ENCODE assay signal across 13 cellular contexts in the genomic region with DNA sequence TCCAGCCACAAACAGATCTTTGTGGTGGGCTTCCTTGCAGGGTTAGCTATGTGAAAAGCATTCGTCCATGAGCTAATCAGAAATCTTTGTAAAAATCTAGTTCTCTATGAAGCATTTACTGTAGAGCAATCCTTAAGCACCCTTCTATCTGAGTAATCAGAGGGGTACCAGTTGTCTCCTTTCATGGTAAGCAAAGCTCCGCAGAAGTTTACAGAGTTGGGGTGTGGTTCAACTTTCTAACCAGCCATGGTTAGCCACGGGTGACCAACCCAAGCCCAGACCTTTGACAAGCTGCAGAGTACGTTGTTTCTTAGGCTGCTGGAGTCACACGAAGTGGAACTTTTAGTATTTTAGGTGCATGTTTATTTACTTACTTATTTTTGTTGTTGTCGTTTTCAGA.
DNase-seq lines count a peak whose midpoint lies in the region; ATAC-seq and TF ChIP-seq lines count a peak whose summit lies in the region.
"Had no signal": no experiment of that assay in that cellular context is flagged by ENCODE, and none has a peak within 500 bp of the region (broad histone marks: within the 10 kb centered on the region; RNA-seq: fewer than 3 reads in every experiment).

No MANE protein-coding gene starts in this region.

- H3K9me3 ChIP-seq in mammary epithelial cell (replicated peaks; ENCODE audit: insufficient read depth, low read length): no peaks in the 10 kb centered on the region
- H3K9me3 ChIP-seq: HAP-1, upper lobe of left lung had no signal

- H3K27ac ChIP-seq in mammary epithelial cell (ENCODE audit: insufficient read depth, low read depth, low read length): no peak overlapping the region
- H3K27ac ChIP-seq in mesendoderm (ENCODE audit: low read depth, low read length): no peak overlapping the region

- H2BK120ac ChIP-seq in mesendoderm (ENCODE audit: low read depth, low read length): no peak overlapping the region

- intact Hi-C loops in MCF 10A (cut with micrococcal nuclease) (no loop called here), mammary epithelial cell (cut with micrococcal nuclease) (no loop called here)

- no peaks in the 10 kb centered on the region for H3K9me3 Mint-ChIP-seq in MCF 10A (ENCODE audit: unreplicated experiment)
- H3K9me3 Mint-ChIP-seq in activated naive CD8-positive, alpha-beta T cell treated with anti-CD3 and anti-CD28 coated beads, Interleukin-2, amount 10 ng/mL, durations not matched to agents 7 days and 5 days: no peaks in the 10 kb centered on the region

- in situ Hi-C loops in mammary epithelial cell (cut with MboI; ENCODE audit: low sequenced_read_pairs in 2 of 2): no loop called here

- H4K5ac ChIP-seq in mesendoderm (ENCODE audit: low read length): no peak overlapping the region

- H3K4me3 Mint-ChIP-seq in MCF 10A (ENCODE audit: unreplicated experiment): no peak overlapping the region
- peak overlapping the region; percentile 10 for H3K4me3 Mint-ChIP-seq in activated naive CD8-positive, alpha-beta T cell treated with anti-CD3 and anti-CD28 coated beads, Interleukin-2, amount 10 ng/mL, durations not matched to agents 7 days and 5 days

- H4K20me1 ChIP-seq in mammary epithelial cell (ENCODE audit: insufficient read depth, low read length): peaks cover 18% of the 10 kb centered on the region

- H2BK5ac ChIP-seq in mesendoderm (ENCODE audit: low read length): no peak overlapping the region

- H3K4me1 Mint-ChIP-seq in MCF 10A (ENCODE audit: insufficient read depth, unreplicated experiment): peaks cover 9% of the 10 kb centered on the region
- H3K4me1 Mint-ChIP-seq in activated naive CD8-positive, alpha-beta T cell treated with anti-CD3 and anti-CD28 coated beads, Interleukin-2, amount 10 ng/mL, durations not matched to agents 7 days and 5 days: peaks cover 30% of the 10 kb centered on the region

- no peaks in the 10 kb centered on the region for H3K27me3 ChIP-seq in mammary epithelial cell (ENCODE audit: insufficient read depth, low read length)
- no peaks in the 10 kb centered on the region for H3K27me3 ChIP-seq in mesendoderm (ENCODE audit: insufficient read depth, low read length, poor library complexity)
- H3K27me3 ChIP-seq: upper lobe of left lung had no signal

- H3K23ac ChIP-seq in mesendoderm (ENCODE audit: low read length): no peak overlapping the region

- dilution Hi-C loops in mammary epithelial cell (cut with HindIII; ENCODE audit: low sequenced_read_pairs): no loop called here

- CTCF ChIA-PET in MCF 10A (lab: Yijun Ruan, JAX): interaction anchor here (0.7 to 0.9 kb wide), 3 partner anchors 10 to 129 kb away, joined by 3 to 4 read pairs (median 3); partner anchors contain the start of gene FLNB
- CTCF ChIA-PET in mammary epithelial cell (lab: Charles Lee; ENCODE audit: low non-redundant PET): no interaction called here

- no peak overlapping the region for H3K4me2 ChIP-seq in mammary epithelial cell (ENCODE audit: insufficient read depth, low read depth, low read length)
- H3K4me2 ChIP-seq in mesendoderm (ENCODE audit: low read length): no peak overlapping the region

- H3K9ac ChIP-seq in mammary epithelial cell (ENCODE audit: insufficient read depth, low read length) (no peak overlapping the region), mesendoderm (ENCODE audit: low read length) (no peak overlapping the region)

- peaks cover 97% of the 10 kb centered on the region for H3K79me2 ChIP-seq in mammary epithelial cell (ENCODE audit: insufficient read depth, low read length)
- no peaks in the 10 kb centered on the region for H3K79me2 ChIP-seq in mesendoderm (ENCODE audit: control insufficient read depth, insufficient read depth, low read length)

- H4K8ac ChIP-seq in mesendoderm (ENCODE audit: low read depth, low read length): no peak overlapping the region

- H3K18ac ChIP-seq in mesendoderm (ENCODE audit: low read length): no peak overlapping the region

- H3K36me3 Mint-ChIP-seq in MCF 10A (ENCODE audit: insufficient read depth, unreplicated experiment): peaks cover 92% of the 10 kb centered on the region
- peaks cover 4% of the 10 kb centered on the region for H3K36me3 Mint-ChIP-seq in activated naive CD8-positive, alpha-beta T cell treated with anti-CD3 and anti-CD28 coated beads, Interleukin-2, amount 10 ng/mL, durations not matched to agents 7 days and 5 days

- no peaks in the 10 kb centered on the region for H3K4me1 ChIP-seq in mammary epithelial cell (ENCODE audit: insufficient read depth, low read length)
- H3K4me1 ChIP-seq in mesendoderm (ENCODE audit: control insufficient read depth, low read depth, low read length): no peaks in the 10 kb centered on the region
- H3K4me1 ChIP-seq: HAP-1 had no signal

- H3K36me3 ChIP-seq in mammary epithelial cell (ENCODE audit: insufficient read depth, low read length) (peaks cover 58% of the 10 kb centered on the region), mesendoderm (ENCODE audit: control insufficient read depth, insufficient read depth, low read length) (no peaks in the 10 kb centered on the region)

- H2AFZ ChIP-seq in mammary epithelial cell (ENCODE audit: low read depth, low read length): no peak overlapping the region

- 70% methylated on average over 5 of the region's 6 CpGs for WGBS in mammary epithelial cell (ENCODE audit: low coverage, missing lambda C conversion rate)
- WGBS in mesendoderm (ENCODE audit: extremely low coverage, insufficient coverage, low lambda C conversion rate): no CpG with 5 or more reads among the region's 6 CpGs

- H3K79me1 ChIP-seq in mesendoderm (ENCODE audit: low read length): peaks cover 6% of the 10 kb centered on the region

- DNase-seq in MCF 10A (ENCODE audit: unreplicated experiment): no peak
- DNase-seq in mammary epithelial cell: no peak
- no peak for DNase-seq in activated naive CD8-positive, alpha-beta T cell treated with anti-CD3 and anti-CD28 coated beads, Interleukin-2, amount 10 ng/mL, durations not matched to agents 7 days and 5 days
- DNase-seq in NCI-H345 treated with DMSO at 0.1 percent for 48 hours (lab: John Stamatoyannopoulos, UW; ENCODE audit: unreplicated experiment): no peak
- no peak for DNase-seq in AG08395 (ENCODE audit: low spot score)
- no peak for DNase-seq in mesendoderm
- DNase-seq: amygdala, NCI-H2171, SHP77 treated with DMSO at 0.1 percent for 48 hours, upper lobe of left lung had no signal

- ATAC-seq in HG03095 (IDR thresholded peaks at IDR 0.05; ENCODE audit: unreplicated experiment) (peak; percentile 34), GM18519 (IDR thresholded peaks at IDR 0.05; ENCODE audit: low FRiP score, unreplicated experiment) (no peak)
- ATAC-seq in activated naive CD8-positive, alpha-beta T cell treated with anti-CD3 and anti-CD28 coated beads, Interleukin-2, amount 10 ng/mL, durations not matched to agents 7 days and 5 days (ENCODE audit: low read depth): peak; percentile 15

- no peak overlapping the region for H2BK15ac ChIP-seq in mesendoderm (replicated peaks; ENCODE audit: low read depth)

- H3K4me3 ChIP-seq in mammary epithelial cell (replicated peaks in 1 of 3; ENCODE audit: insufficient read depth in 1 of 3, low read depth in 2 of 3, low read length in 3 of 3) (no peak overlapping the region), mesendoderm (ENCODE audit: low read length) (no peak overlapping the region)
- H3K4me3 ChIP-seq: HAP-1, upper lobe of left lung had no signal

- BruUV-seq in MCF 10A (replicated peaks; lab: Mats Ljungman, UMichigan): no TSS peak
- BruUV-seq in mammary epithelial cell (replicated peaks; lab: Mats Ljungman, UMichigan): no TSS peak

- POLR2A ChIA-PET in MCF 10A (lab: Yijun Ruan, JAX): no interaction called here
- POLR2A ChIA-PET in activated naive CD8-positive, alpha-beta T cell treated with anti-CD3 and anti-CD28 coated beads, Interleukin-2, amount 10 ng/mL, durations not matched to agents 7 days and 5 days (lab: Charles Lee): interaction anchor here (0.7 kb wide), 1 partner anchor 16 kb away, joined by 3 read pairs; no protein-coding TSS in a partner anchor

- no peak overlapping the region for H3K4ac ChIP-seq in mesendoderm (ENCODE audit: low read depth, low read length)

- TF ChIP-seq CTCF in MCF 10A (IDR thresholded peaks at IDR 0.05; ENCODE audit: unreplicated experiment) (no peak), mammary epithelial cell (conservative IDR thresholded peaks at IDR 0.05 in 1 of 2, IDR thresholded peaks at IDR 0.05 in 1 of 2; ENCODE audit: extremely low read depth in 1 of 2, insufficient read depth in 1 of 2, low read depth in 1 of 2, low read length in 2 of 2) (no peak)

- no peaks in the 10 kb centered on the region for H3K27me3 Mint-ChIP-seq in MCF 10A (ENCODE audit: insufficient read depth, unreplicated experiment)
- H3K27me3 Mint-ChIP-seq in activated naive CD8-positive, alpha-beta T cell treated with anti-CD3 and anti-CD28 coated beads, Interleukin-2, amount 10 ng/mL, durations not matched to agents 7 days and 5 days: no peaks in the 10 kb centered on the region

- H2AK5ac ChIP-seq in mesendoderm (ENCODE audit: low read length): no peak overlapping the region

- H3K56ac ChIP-seq in mesendoderm (ENCODE audit: low read length): no peak overlapping the region

- H3K27ac Mint-ChIP-seq in MCF 10A (ENCODE audit: low read depth, unreplicated experiment): peak overlapping the region; percentile 37
- no peak overlapping the region for H3K27ac Mint-ChIP-seq in activated naive CD8-positive, alpha-beta T cell treated with anti-CD3 and anti-CD28 coated beads, Interleukin-2, amount 10 ng/mL, durations not matched to agents 7 days and 5 days
